ENCODE assay signal across 1 cellular context in the genomic region with DNA sequence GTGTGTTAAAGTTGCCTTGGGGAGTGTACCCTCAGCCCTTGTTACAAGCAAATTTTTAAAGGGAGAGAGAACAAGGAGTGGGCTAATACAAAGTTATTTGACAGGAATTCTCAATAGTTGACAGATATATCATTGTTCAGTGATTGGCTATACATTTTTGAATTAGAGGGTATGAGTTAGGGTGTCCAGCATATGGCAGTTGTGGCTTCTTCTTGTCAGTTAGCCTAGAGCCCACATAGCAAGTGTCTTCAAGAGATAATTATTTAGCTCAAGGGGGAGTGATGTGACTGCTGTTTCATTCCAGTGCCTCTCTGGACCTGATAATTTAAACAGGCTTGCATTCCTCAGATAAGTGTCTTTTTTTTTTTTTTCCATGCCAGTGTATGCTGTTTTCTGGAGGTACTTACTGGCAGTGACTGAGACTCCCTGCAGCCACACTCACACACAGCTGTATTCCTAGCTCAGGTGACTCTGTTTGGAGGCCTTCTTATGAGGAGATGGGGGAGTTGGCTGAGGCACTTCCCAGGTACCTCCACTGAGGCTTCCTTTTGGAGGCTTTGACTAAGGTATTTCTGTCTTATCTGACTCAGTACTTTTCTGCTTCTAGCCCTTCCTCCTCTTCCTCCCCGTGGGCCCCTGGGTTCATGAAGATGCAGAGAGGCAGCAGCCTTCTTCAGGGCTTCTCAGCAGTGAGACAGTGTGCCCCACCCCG.
TF ChIP-seq lines count a peak whose summit lies in the region.

No MANE protein-coding gene starts in this region.

TF ChIP-seq in K562, 482 proteins besides CTCF, POLR2A, EP300 and RAD21 (continued from another document):
- TF ChIP-seq ZFX (CRISPR knock-in tag; IDR thresholded peaks at IDR 0.05) (peak; percentile 30; the same call in 1 of the 2 replicates), TAF9B (IDR thresholded peaks at IDR 0.05; ENCODE audit: partially characterized antibody) (peak; percentile 41), PRMT5 (CRISPR knock-in tag; IDR thresholded peaks at IDR 0.05) (no peak), NBN (IDR thresholded peaks at IDR 0.05; ENCODE audit: low read depth) (peak; percentile 94), MAFF (IDR thresholded peaks at IDR 0.05; ENCODE audit: low read length) (0 out of 2 replicates have a peak, but pooled peaks have one; percentile 34), SMAD1 (IDR thresholded peaks at IDR 0.05; ENCODE audit: low read depth, low read length, partially characterized antibody) (peak; percentile 65), SOX6 (IDR thresholded peaks at IDR 0.05) (peak; percentile 94), SP1 (CRISPR knock-in tag; IDR thresholded peaks at IDR 0.05) (peak; percentile 79), ZEB2 (IDR thresholded peaks at IDR 0.05) (peak; percentile 94), MECOM (CRISPR knock-in tag; IDR thresholded peaks at IDR 0.05) (peak; percentile 90), CREB1 (IDR thresholded peaks at IDR 0.05) (peak; percentile 77), CREB1 (CRISPR knock-in tag; IDR thresholded peaks at IDR 0.05) (no peak), SMARCA5 (IDR thresholded peaks at IDR 0.05) (peak; percentile 47; the same call in 1 of the 2 replicates), MAZ (CRISPR knock-in tag; conservative IDR thresholded peaks at IDR 0.05 in 1 of 2, IDR thresholded peaks at IDR 0.05 in 1 of 2) (peak; percentile 34 to 71; a peak in 2 of 4 replicates), PML (IDR thresholded peaks at IDR 0.05; ENCODE audit: low read length) (peak; percentile 97), HDAC1 (IDR thresholded peaks at IDR 0.05) (peak; percentile 7 to 87; a peak in 2 of 4 replicates), SMARCA4 (IDR thresholded peaks at IDR 0.05) (peak; percentile 99), HDAC3 (IDR thresholded peaks at IDR 0.05; ENCODE audit: borderline replicate concordance, partially characterized antibody) (peak; percentile 75), ZFP36 (IDR thresholded peaks at IDR 0.05; ENCODE audit: low read depth, low read length, partially characterized antibody) (peak; percentile 58), TBL1XR1 (IDR thresholded peaks at IDR 0.05; ENCODE audit: low read length in 2 of 2) (peak; percentile 80 to 92; a peak in 3 of 4 replicates), MTA3 (IDR thresholded peaks at IDR 0.05; ENCODE audit: borderline replicate concordance) (peak; percentile 85), ZNF384 (IDR thresholded peaks at IDR 0.05; ENCODE audit: low read depth, low read length) (peak; percentile 100), BRD4 (IDR thresholded peaks at IDR 0.05) (peak; percentile 75; the same call in 1 of the 2 replicates), CSDE1 (IDR thresholded peaks at IDR 0.05) (no peak), ZNF274 (IDR thresholded peaks at IDR 0.05; ENCODE audit: borderline replicate concordance, low read depth, low read length) (peak; percentile 80), TAF1 (IDR thresholded peaks at IDR 0.05; ENCODE audit: control insufficient read depth, extremely low read depth, insufficient read depth, low read length, severe bottlenecking) (peak; percentile 34)
- TF ChIP-seq, protein P1, sequence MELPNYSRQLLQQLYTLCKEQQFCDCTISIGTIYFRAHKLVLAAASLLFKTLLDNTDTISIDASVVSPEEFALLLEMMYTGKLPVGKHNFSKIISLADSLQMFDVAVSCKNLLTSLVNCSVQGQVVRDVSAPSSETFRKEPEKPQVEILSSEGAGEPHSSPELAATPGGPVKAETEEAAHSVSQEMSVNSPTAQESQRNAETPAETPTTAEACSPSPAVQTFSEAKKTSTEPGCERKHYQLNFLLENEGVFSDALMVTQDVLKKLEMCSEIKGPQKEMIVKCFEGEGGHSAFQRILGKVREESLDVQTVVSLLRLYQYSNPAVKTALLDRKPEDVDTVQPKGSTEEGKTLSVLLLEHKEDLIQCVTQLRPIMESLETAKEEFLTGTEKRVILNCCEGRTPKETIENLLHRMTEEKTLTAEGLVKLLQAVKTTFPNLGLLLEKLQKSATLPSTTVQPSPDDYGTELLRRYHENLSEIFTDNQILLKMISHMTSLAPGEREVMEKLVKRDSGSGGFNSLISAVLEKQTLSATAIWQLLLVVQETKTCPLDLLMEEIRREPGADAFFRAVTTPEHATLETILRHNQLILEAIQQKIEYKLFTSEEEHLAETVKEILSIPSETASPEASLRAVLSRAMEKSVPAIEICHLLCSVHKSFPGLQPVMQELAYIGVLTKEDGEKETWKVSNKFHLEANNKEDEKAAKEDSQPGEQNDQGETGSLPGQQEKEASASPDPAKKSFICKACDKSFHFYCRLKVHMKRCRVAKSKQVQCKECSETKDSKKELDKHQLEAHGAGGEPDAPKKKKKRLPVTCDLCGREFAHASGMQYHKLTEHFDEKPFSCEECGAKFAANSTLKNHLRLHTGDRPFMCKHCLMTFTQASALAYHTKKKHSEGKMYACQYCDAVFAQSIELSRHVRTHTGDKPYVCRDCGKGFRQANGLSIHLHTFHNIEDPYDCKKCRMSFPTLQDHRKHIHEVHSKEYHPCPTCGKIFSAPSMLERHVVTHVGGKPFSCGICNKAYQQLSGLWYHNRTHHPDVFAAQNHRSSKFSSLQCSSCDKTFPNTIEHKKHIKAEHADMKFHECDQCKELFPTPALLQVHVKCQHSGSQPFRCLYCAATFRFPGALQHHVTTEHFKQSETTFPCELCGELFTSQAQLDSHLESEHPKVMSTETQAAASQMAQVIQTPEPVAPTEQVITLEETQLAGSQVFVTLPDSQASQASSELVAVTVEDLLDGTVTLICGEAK (IDR thresholded peaks at IDR 0.05), result 0 out of 2 replicates have a peak, but pooled peaks have one; percentile 21
- TF ChIP-seq, protein P1 (CRISPR knock-in tag; IDR thresholded peaks at IDR 0.05), result 0 out of 2 replicates have a peak, but pooled peaks have one; percentile 28
- TF ChIP-seq, protein P2, sequence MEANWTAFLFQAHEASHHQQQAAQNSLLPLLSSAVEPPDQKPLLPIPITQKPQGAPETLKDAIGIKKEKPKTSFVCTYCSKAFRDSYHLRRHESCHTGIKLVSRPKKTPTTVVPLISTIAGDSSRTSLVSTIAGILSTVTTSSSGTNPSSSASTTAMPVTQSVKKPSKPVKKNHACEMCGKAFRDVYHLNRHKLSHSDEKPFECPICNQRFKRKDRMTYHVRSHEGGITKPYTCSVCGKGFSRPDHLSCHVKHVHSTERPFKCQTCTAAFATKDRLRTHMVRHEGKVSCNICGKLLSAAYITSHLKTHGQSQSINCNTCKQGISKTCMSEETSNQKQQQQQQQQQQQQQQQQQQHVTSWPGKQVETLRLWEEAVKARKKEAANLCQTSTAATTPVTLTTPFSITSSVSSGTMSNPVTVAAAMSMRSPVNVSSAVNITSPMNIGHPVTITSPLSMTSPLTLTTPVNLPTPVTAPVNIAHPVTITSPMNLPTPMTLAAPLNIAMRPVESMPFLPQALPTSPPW (CRISPR knock-in tag; IDR thresholded peaks at IDR 0.05), result peak; percentile 88
- TF ChIP-seq, protein P3, sequence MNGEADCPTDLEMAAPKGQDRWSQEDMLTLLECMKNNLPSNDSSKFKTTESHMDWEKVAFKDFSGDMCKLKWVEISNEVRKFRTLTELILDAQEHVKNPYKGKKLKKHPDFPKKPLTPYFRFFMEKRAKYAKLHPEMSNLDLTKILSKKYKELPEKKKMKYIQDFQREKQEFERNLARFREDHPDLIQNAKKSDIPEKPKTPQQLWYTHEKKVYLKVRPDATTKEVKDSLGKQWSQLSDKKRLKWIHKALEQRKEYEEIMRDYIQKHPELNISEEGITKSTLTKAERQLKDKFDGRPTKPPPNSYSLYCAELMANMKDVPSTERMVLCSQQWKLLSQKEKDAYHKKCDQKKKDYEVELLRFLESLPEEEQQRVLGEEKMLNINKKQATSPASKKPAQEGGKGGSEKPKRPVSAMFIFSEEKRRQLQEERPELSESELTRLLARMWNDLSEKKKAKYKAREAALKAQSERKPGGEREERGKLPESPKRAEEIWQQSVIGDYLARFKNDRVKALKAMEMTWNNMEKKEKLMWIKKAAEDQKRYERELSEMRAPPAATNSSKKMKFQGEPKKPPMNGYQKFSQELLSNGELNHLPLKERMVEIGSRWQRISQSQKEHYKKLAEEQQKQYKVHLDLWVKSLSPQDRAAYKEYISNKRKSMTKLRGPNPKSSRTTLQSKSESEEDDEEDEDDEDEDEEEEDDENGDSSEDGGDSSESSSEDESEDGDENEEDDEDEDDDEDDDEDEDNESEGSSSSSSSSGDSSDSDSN (IDR thresholded peaks at IDR 0.05; ENCODE audit: borderline replicate concordance in 1 of 2, low read depth in 2 of 2, low read length in 2 of 2), result peak in 1 of 2 experiments; percentile 43; a peak in 1 of 4 replicates
- TF ChIP-seq, protein P4, sequence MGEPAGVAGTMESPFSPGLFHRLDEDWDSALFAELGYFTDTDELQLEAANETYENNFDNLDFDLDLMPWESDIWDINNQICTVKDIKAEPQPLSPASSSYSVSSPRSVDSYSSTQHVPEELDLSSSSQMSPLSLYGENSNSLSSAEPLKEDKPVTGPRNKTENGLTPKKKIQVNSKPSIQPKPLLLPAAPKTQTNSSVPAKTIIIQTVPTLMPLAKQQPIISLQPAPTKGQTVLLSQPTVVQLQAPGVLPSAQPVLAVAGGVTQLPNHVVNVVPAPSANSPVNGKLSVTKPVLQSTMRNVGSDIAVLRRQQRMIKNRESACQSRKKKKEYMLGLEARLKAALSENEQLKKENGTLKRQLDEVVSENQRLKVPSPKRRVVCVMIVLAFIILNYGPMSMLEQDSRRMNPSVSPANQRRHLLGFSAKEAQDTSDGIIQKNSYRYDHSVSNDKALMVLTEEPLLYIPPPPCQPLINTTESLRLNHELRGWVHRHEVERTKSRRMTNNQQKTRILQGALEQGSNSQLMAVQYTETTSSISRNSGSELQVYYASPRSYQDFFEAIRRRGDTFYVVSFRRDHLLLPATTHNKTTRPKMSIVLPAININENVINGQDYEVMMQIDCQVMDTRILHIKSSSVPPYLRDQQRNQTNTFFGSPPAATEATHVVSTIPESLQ (CRISPR knock-in tag; IDR thresholded peaks at IDR 0.05), result 0 out of 2 replicates have a peak, but pooled peaks have one; percentile 54
- TF ChIP-seq, protein P5, sequence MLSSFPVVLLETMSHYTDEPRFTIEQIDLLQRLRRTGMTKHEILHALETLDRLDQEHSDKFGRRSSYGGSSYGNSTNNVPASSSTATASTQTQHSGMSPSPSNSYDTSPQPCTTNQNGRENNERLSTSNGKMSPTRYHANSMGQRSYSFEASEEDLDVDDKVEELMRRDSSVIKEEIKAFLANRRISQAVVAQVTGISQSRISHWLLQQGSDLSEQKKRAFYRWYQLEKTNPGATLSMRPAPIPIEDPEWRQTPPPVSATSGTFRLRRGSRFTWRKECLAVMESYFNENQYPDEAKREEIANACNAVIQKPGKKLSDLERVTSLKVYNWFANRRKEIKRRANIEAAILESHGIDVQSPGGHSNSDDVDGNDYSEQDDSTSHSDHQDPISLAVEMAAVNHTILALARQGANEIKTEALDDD (IDR thresholded peaks at IDR 0.05), result peak; percentile 52; the same call in 1 of the 2 replicates
- TF ChIP-seq, protein P6, sequence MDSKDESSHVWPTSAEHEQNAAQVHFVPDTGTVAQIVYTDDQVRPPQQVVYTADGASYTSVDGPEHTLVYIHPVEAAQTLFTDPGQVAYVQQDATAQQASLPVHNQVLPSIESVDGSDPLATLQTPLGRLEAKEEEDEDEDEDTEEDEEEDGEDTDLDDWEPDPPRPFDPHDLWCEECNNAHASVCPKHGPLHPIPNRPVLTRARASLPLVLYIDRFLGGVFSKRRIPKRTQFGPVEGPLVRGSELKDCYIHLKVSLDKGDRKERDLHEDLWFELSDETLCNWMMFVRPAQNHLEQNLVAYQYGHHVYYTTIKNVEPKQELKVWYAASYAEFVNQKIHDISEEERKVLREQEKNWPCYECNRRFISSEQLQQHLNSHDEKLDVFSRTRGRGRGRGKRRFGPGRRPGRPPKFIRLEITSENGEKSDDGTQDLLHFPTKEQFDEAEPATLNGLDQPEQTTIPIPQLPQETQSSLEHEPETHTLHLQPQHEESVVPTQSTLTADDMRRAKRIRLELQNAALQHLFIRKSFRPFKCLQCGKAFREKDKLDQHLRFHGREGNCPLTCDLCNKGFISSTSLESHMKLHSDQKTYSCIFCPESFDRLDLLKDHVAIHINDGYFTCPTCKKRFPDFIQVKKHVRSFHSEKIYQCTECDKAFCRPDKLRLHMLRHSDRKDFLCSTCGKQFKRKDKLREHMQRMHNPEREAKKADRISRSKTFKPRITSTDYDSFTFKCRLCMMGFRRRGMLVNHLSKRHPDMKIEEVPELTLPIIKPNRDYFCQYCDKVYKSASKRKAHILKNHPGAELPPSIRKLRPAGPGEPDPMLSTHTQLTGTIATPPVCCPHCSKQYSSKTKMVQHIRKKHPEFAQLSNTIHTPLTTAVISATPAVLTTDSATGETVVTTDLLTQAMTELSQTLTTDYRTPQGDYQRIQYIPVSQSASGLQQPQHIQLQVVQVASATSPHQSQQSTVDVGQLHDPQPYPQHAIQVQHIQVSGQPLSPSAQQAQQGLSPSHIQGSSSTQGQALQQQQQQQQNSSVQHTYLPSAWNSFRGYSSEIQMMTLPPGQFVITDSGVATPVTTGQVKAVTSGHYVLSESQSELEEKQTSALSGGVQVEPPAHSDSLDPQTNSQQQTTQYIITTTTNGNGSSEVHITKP (IDR thresholded peaks at IDR 0.05; ENCODE audit: partially characterized antibody), result peak; percentile 45
TF ChIP-seq in K562: peak in this region for 185.
